Comparison of ENCODE assay signal across 13 cellular contexts in the genomic region with DNA sequence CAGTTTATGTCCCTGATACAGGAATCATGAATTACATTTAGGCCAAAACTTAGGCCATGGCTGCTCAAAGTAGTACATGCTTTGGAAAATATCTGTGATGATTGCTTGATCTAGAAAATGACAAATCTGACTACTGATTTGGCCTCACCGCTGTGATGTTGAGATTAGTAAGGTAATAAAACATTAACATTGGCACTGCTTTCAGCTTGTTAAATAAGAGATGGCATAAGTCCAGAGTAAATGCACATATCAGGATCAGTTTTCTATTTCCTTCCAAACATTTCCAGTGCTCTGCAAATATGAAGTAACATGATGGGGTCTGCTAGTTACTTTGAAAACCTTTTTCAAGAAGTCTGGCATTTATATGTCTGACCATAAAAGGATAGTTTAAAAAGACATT.
"Had no signal": no experiment of that assay in that cellular context is flagged by ENCODE, and none has a peak within 500 bp of the region (broad histone marks: within the 10 kb centered on the region; RNA-seq: fewer than 3 reads in every experiment).

No MANE protein-coding gene starts in this region.

- H3K27ac ChIP-seq: ascending aorta, breast epithelium, esophagus muscularis mucosa, spleen, thyroid gland, WERI-Rb-1 had no signal

- H3K9me3 ChIP-seq: ascending aorta, breast epithelium, esophagus muscularis mucosa, spleen, thyroid gland had no signal

- H3K4me3 ChIP-seq: ascending aorta, breast epithelium, esophagus muscularis mucosa, spleen, thyroid gland had no signal

- DNase-seq: activated CD4-positive, alpha-beta T cell treated with anti-CD3 and anti-CD28 coated beads for 1 hour; activated effector memory CD4-positive, alpha-beta T cell treated with anti-CD3 and anti-CD28 coated beads, Interleukin-2, amount 50 U/mL, for 16 hours; activated T-cell treated with anti-CD3 and anti-CD28 coated beads, Interleukin-2, amount 50 U/mL, for 72 hours; cerebellar nuclear complex; effector CD8-positive, alpha-beta T cell; spleen; stimulated activated naive CD4-positive, alpha-beta T cell treated with Interleukin-2 at 50 U/mL for 16 hours; T-helper 2 cell; thyroid gland; WERI-Rb-1 had no signal

- ATAC-seq: activated T-cell treated with anti-CD3 and anti-CD28 coated beads, Interleukin-2, amount 50 U/mL, for 72 hours had no signal

- H3K4me1 ChIP-seq: ascending aorta, breast epithelium, esophagus muscularis mucosa, spleen, thyroid gland had no signal

- H3K27me3 ChIP-seq: ascending aorta, breast epithelium, esophagus muscularis mucosa, spleen, thyroid gland had no signal

- H3K36me3 ChIP-seq: ascending aorta, breast epithelium, esophagus muscularis mucosa, spleen, thyroid gland, WERI-Rb-1 had no signal
